8 cellular contexts compared by ENCODE assay signal in the genomic region with DNA sequence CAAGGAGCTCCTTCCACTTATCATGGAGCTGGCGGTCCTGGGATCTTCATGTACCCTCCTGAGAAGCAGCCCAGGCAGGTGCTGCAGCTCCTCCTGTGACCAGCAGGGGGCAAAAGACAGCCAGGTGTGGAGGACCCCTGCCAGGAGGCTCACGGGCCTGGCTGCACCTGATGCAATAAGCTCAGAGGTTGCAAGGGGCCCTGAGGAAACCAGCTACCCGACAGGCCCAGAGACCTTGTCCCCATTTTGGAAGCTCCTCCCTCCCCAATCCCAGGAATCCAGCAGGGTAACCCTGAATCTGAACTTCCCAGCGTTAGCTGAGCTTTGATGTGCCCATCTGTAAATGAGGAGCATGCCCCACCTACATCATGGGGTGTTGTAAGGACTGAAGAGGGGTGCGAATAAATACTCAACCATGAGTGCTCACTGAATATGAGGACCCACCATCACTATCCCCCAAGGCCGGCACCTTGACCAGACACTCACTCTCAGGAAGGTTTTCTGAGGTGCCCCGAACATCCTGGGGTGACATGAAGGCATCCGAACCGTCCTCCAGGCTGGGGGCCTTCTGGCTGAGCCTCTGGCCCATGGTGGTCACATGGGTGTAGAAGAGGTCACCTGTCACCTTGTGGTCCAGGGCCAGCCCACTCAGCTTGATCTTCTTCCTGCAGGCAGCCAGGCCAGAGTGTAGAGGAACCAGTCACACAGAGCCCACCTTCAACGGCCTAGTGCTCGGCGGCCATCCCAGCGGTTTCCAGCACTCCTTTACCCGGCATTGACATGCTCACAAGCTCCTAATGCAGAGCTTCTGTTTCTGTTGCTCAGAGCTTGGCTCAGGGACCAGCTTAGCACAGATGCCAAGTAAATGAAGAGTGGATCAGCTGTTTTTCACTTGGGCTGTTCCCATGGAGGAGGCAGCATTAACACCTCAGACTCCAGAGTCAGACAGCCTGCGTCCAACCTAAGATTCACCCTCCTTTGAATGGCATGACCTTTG. TPM values are rescaled to one million over a fixed set of nuclear protein-coding genes. Genes with fewer than 3 reads are reported as not detected.
A peak's percentile ranks its signal among the peaks of the same experiment; 100 is the strongest.
DNase-seq lines count a peak whose midpoint lies in the region; ATAC-seq and TF ChIP-seq lines count a peak whose summit lies in the region.

No MANE protein-coding gene starts in this region.

- H3K4me3 Mint-ChIP-seq in activated naive CD4-positive, alpha-beta T cell treated with anti-CD3 and anti-CD28 coated beads for 36 hours, result no peak overlapping the region

- H3K4me1 ChIP-seq in right atrium auricular region, result peaks cover 0 to 15% of the 10 kb centered on the region in 2 donors

- no peaks in the 10 kb centered on the region for H3K9me3 Mint-ChIP-seq in activated naive CD4-positive, alpha-beta T cell treated with anti-CD3 and anti-CD28 coated beads for 36 hours

- no peaks in the 10 kb centered on the region for H3K27me3 ChIP-seq in right atrium auricular region

- ATAC-seq in HG03175 (IDR thresholded peaks at IDR 0.05; ENCODE audit: unreplicated experiment), result peak; percentile 79

- H3K36me3 Mint-ChIP-seq in activated naive CD4-positive, alpha-beta T cell treated with anti-CD3 and anti-CD28 coated beads for 36 hours (ENCODE audit: low read depth), result peaks cover 41% of the 10 kb centered on the region

- H3K4me1 Mint-ChIP-seq in activated naive CD4-positive, alpha-beta T cell treated with anti-CD3 and anti-CD28 coated beads for 36 hours (ENCODE audit: low read depth), result peaks cover 12% of the 10 kb centered on the region

- peaks cover 29% of the 10 kb centered on the region for H3K36me3 ChIP-seq in right atrium auricular region

- DNase-seq in NCI-H345 (lab: John Stamatoyannopoulos, UW) (peak; percentile 58), NCI-H345 treated with DMSO at 0.1 percent for 48 hours (lab: John Stamatoyannopoulos, UW; ENCODE audit: unreplicated experiment) (no peak), RPMI7951 (ENCODE audit: low read depth) (peak; percentile 18), right atrium auricular region (ENCODE audit: low spot score) (no peak), DMS114 treated with DMSO at 0.1 percent for 48 hours (lab: John Stamatoyannopoulos, UW; ENCODE audit: unreplicated experiment) (no peak)
- DNase-seq in activated naive CD4-positive, alpha-beta T cell treated with anti-CD3 and anti-CD28 coated beads for 36 hours, result peak; percentile 93
- peak; percentile 81 for DNase-seq in stimulated activated CD4-positive, alpha-beta T cell treated with anti-CD3 and anti-CD28 coated beads, Interleukin-15, amount 100 ng/mL, for 24 hours

- H3K27ac ChIP-seq in right atrium auricular region, result peak overlapping the region in 1 of 2 donors; percentile 44

- H3K9me3 ChIP-seq in right atrium auricular region, result no peaks in the 10 kb centered on the region

- H3K27me3 Mint-ChIP-seq in activated naive CD4-positive, alpha-beta T cell treated with anti-CD3 and anti-CD28 coated beads for 36 hours (ENCODE audit: low read depth), result no peaks in the 10 kb centered on the region

- intact Hi-C loops in activated naive CD4-positive, alpha-beta T cell treated with anti-CD3 and anti-CD28 coated beads for 36 hours (cut with micrococcal nuclease), result loop anchor here (1.0 to 5.0 kb wide), 5 partner anchors 21 to 150 kb away; partner anchors contain the start of genes SLC43A1 and UBE2L6

- H3K4me3 ChIP-seq in right atrium auricular region, result no peak overlapping the region

- CTCF ChIA-PET in activated naive CD4-positive, alpha-beta T cell treated with anti-CD3 and anti-CD28 coated beads for 36 hours (lab: Charles Lee), result interaction anchor here (0.6 to 7.8 kb wide), 44 partner anchors 8 to 1020 kb away, joined by 3 to 270 read pairs (median 5); partner anchors contain the start of genes RTN4RL2, SLC43A1, TIMM10 and UBE2L6

- peak; percentile 94 to 97 for TF ChIP-seq CTCF in right atrium auricular region (IDR thresholded peaks at IDR 0.05)

- H3K27ac Mint-ChIP-seq in activated naive CD4-positive, alpha-beta T cell treated with anti-CD3 and anti-CD28 coated beads for 36 hours, result peak overlapping the region; percentile 93

RNA-seq across cellular contexts. Expression of gene SLC43A1, which starts 21.7 kb away (rescaled TPM):
- 6.5 and 7.3 TPM in 2 replicates for total RNA-seq in RPMI7951 (2014; rRNA removed; shearing (Covaris generic))
- 10 to 100 TPM; 26.5 to 29.7 TPM for total RNA-seq in activated naive CD4-positive, alpha-beta T cell treated with anti-CD3 and anti-CD28 coated beads for 36 hours
- total RNA-seq in right atrium auricular region, result 10 to 100 TPM in 1 of 2 donors, 1 to 10 TPM in 1; 5.0 to 10.4 TPM

RNA-seq across cellular contexts. Expression of gene RTN4RL2, which starts 33.5 kb away (rescaled TPM):
- total RNA-seq in RPMI7951 (2014; rRNA removed; shearing (Covaris generic)), result 0.72 and 0.88 TPM in 2 replicates
- under 1 TPM; 0.74 to 0.99 TPM for total RNA-seq in activated naive CD4-positive, alpha-beta T cell treated with anti-CD3 and anti-CD28 coated beads for 36 hours
- total RNA-seq in right atrium auricular region, result 1 to 10 TPM in 1 of 2 donors, under 1 TPM in 1; 0.94 to 1.3 TPM

RNA-seq across cellular contexts. Expression of gene TIMM10, which starts 36.7 kb away (rescaled TPM):
- total RNA-seq in RPMI7951 (2014; rRNA removed; shearing (Covaris generic)), result 83.3 and 89.8 TPM in 2 replicates
- total RNA-seq in activated naive CD4-positive, alpha-beta T cell treated with anti-CD3 and anti-CD28 coated beads for 36 hours, result 100 to 1,000 TPM; 131 to 136 TPM
- 10 to 100 TPM; 27.3 to 63.4 TPM for total RNA-seq in right atrium auricular region

RNA-seq across cellular contexts. Expression of gene SMTNL1, which starts 43.6 kb away (rescaled TPM):
- not detected in 2 replicates for total RNA-seq in RPMI7951 (2014; rRNA removed; shearing (Covaris generic))
- not detected for total RNA-seq in activated naive CD4-positive, alpha-beta T cell treated with anti-CD3 and anti-CD28 coated beads for 36 hours
- not detected for total RNA-seq in right atrium auricular region

Comparison
In these comparisons a context has a peak if more than half of its experiments do, and no peak if none do; other contexts are left out.
1. DNase-seq: peak in NCI-H345 (single experiment), RPMI7951 (single experiment), activated naive CD4-positive, alpha-beta T cell treated with anti-CD3 and anti-CD28 coated beads for 36 hours (single experiment) and stimulated activated CD4-positive, alpha-beta T cell treated with anti-CD3 and anti-CD28 coated beads, Interleukin-15, amount 100 ng/mL, for 24 hours (single experiment); none in NCI-H345 treated with DMSO at 0.1 percent for 48 hours (single experiment), right atrium auricular region (single experiment) and DMS114 treated with DMSO at 0.1 percent for 48 hours (single experiment).